15 cellular contexts compared by ENCODE assay signal in genomic region chr5:141834331-141834730, GRCh38. TPM values are rescaled to one million over a fixed set of nuclear protein-coding genes. Genes with fewer than 3 reads are reported as not detected.
DNase-seq lines count a peak whose midpoint lies in the region; ATAC-seq, FAIRE-seq and TF ChIP-seq lines count a peak whose summit lies in the region.
"Had no signal": no experiment of that assay in that cellular context is flagged by ENCODE, and none has a peak within 500 bp of the region (broad histone marks: within the 10 kb centered on the region; RNA-seq: fewer than 3 reads in every experiment).

No MANE protein-coding gene starts in this region.

- no peak overlapping the region for H3K9ac ChIP-seq in H1 (replicated peaks in 1 of 4; ENCODE audit: extremely low read depth in 1 of 4, low read depth in 3 of 4, low read length in 3 of 4)

- DNase-seq in heart right ventricle, result no peak
- no peak for DNase-seq in cardiac septum (ENCODE audit: low spot score)
- DNase-seq in H1 (ENCODE audit: low read depth in 1 of 2, low spot score in 2 of 2), result no peak
- DNase-seq in osteoblast (ENCODE audit: insufficient read length, low spot score, missing footprints), result peak; percentile 41
- no peak for DNase-seq in suprapubic skin (ENCODE audit: low spot score in 2 of 2)
- no peak for DNase-seq in substantia nigra (lab: John Stamatoyannopoulos, UW)
- DNase-seq: NCI-H1417, NCI-H187 treated with DMSO at 0.1 percent for 48 hours, NCI-H2171 treated with DMSO at 0.1 percent for 48 hours, NCI-H774, PC-3 had no signal

- H4K5ac ChIP-seq in H1 (ENCODE audit: insufficient read length, low read depth, low read length), result no peak overlapping the region

- H3K9me3 ChIP-seq in heart right ventricle, result no peaks in the 10 kb centered on the region
- no peaks in the 10 kb centered on the region for H3K9me3 ChIP-seq in HEK293 (ENCODE audit: control insufficient read depth, insufficient read depth, low read depth, low read length)
- H3K9me3 ChIP-seq in H1 (ENCODE audit: insufficient read depth in 2 of 2, low read depth in 1 of 2, low read length in 1 of 2), result no peaks in the 10 kb centered on the region
- H3K9me3 ChIP-seq in osteoblast (ENCODE audit: low read depth, low read length), result peaks cover 4% of the 10 kb centered on the region
- no peaks in the 10 kb centered on the region for H3K9me3 ChIP-seq in suprapubic skin

- H4K8ac ChIP-seq in H1 (ENCODE audit: extremely low read depth, insufficient read depth, low read length), result no peak overlapping the region

- H3K27ac ChIP-seq in heart right ventricle (peak overlapping the region in 9 of 10 donors; percentile 71 to 91 (median 84)), HEK293 (ENCODE audit: extremely low read depth, low read depth, low read length) (no peak overlapping the region), H1 (ENCODE audit: low read depth, low read length) (no peak overlapping the region), osteoblast (ENCODE audit: low read depth, low read length) (no peak overlapping the region), suprapubic skin (no peak overlapping the region), substantia nigra (ENCODE audit: low read depth, low read length, poor library complexity, severe bottlenecking) (no peak overlapping the region)

- no peaks in the 10 kb centered on the region for H3K23me2 ChIP-seq in H1 (ENCODE audit: low read depth, low read length)

- peak overlapping the region; percentile 12 for H4K91ac ChIP-seq in H1 (replicated peaks; ENCODE audit: insufficient read length, low read length)

- no peaks in the 10 kb centered on the region for H3K79me2 ChIP-seq in H1 (ENCODE audit: control insufficient read depth in 1 of 2, insufficient read depth in 2 of 2, low read length in 2 of 2)
- H3K79me2 ChIP-seq in osteoblast (ENCODE audit: insufficient read depth, low read length), result no peaks in the 10 kb centered on the region

- no peaks in the 10 kb centered on the region for H3K79me1 ChIP-seq in H1 (ENCODE audit: low read depth, low read length)

- H3K4ac ChIP-seq in H1 (replicated peaks; ENCODE audit: insufficient read length, low read depth, low read length), result peak overlapping the region; percentile 37

- H3K23ac ChIP-seq in H1 (ENCODE audit: insufficient read length), result no peak overlapping the region

- H3K4me1 ChIP-seq in heart right ventricle (peaks cover 9 to 69% (median 52%) of the 10 kb centered on the region in 9 donors), HEK293 (ENCODE audit: control insufficient read depth, insufficient read depth, low read length) (no peaks in the 10 kb centered on the region), H1 (replicated peaks in 1 of 4; ENCODE audit: control insufficient read depth in 3 of 4, insufficient read depth in 4 of 4, low read length in 3 of 4) (peaks cover 21 to 32% (median 28%) of the 10 kb centered on the region in 4 experiments), osteoblast (ENCODE audit: insufficient read depth, low read length) (peaks cover 19% of the 10 kb centered on the region), suprapubic skin (peaks cover 19% of the 10 kb centered on the region)

- H3K36me3 ChIP-seq in heart right ventricle, result no peaks in the 10 kb centered on the region
- no peaks in the 10 kb centered on the region for H3K36me3 ChIP-seq in HEK293 (ENCODE audit: control insufficient read depth in 2 of 2, insufficient read depth in 1 of 2, low read length in 2 of 2)
- no peaks in the 10 kb centered on the region for H3K36me3 ChIP-seq in H1 (ENCODE audit: control insufficient read depth in 2 of 4, insufficient read depth in 4 of 4, low read length in 3 of 4)
- H3K36me3 ChIP-seq in osteoblast (ENCODE audit: insufficient read depth, low read length), result no peaks in the 10 kb centered on the region
- H3K36me3 ChIP-seq in suprapubic skin, result no peaks in the 10 kb centered on the region

- H3K27me3 ChIP-seq in heart right ventricle (peaks cover 0 to 19% (median 0%) of the 10 kb centered on the region in 7 donors), H1 (replicated peaks in 1 of 4; ENCODE audit: control insufficient read depth in 3 of 4, extremely low read depth in 1 of 4, insufficient read depth in 3 of 4, low read length in 3 of 4) (no peaks in the 10 kb centered on the region), osteoblast (ENCODE audit: insufficient read depth, low read length) (no peaks in the 10 kb centered on the region), suprapubic skin (peaks cover 8% of the 10 kb centered on the region)

- H3K4me2 ChIP-seq in H1 (ENCODE audit: insufficient read depth in 1 of 2, low read depth in 2 of 2, low read length in 2 of 2), result no peak overlapping the region
- no peak overlapping the region for H3K4me2 ChIP-seq in osteoblast (ENCODE audit: insufficient read depth, low read length)

- no peak for FAIRE-seq in H1 (lab: Jason Lieb, UNC)
- FAIRE-seq: H54 had no signal

- no peak overlapping the region for H3K4me3 ChIP-seq in heart right ventricle
- no peak overlapping the region for H3K4me3 ChIP-seq in HEK293 (ENCODE audit: low read depth, low read length)
- H3K4me3 ChIP-seq in H1 (ENCODE audit: extremely low read depth in 1 of 4, insufficient read depth in 2 of 4, low read depth in 3 of 4, low read length in 4 of 4), result no peak overlapping the region
- no peak overlapping the region for H3K4me3 ChIP-seq in osteoblast (ENCODE audit: insufficient read depth, low read length)
- no peak overlapping the region for H3K4me3 ChIP-seq in suprapubic skin

- ATAC-seq in heart right ventricle (no peak), HG03432 (IDR thresholded peaks at IDR 0.05; ENCODE audit: unreplicated experiment) (no peak)
- ATAC-seq: PC-3 had no signal

- H3K56ac ChIP-seq in H1 (replicated peaks; ENCODE audit: insufficient read length, low read depth, low read length), result no peak overlapping the region

- intact Hi-C loops in heart right ventricle (cut with DNase I), result no loop called here
- intact Hi-C loops in cardiac septum (cut with DNase I), result no loop called here

- no peak overlapping the region for H2BK120ac ChIP-seq in H1 (replicated peaks; ENCODE audit: low read depth, low read length)

- TF ChIP-seq POLR2A in H1 (IDR thresholded peaks at IDR 0.05; ENCODE audit: control extremely low read depth in 1 of 2, low read depth in 2 of 2, low read length in 2 of 2), result no peak
- no peak for TF ChIP-seq POLR2A in suprapubic skin (IDR thresholded peaks at IDR 0.05)

- H3K14ac ChIP-seq in H1 (ENCODE audit: insufficient read length), result no peak overlapping the region

- H2AFZ ChIP-seq in H1 (ENCODE audit: low read length) (no peak overlapping the region), osteoblast (ENCODE audit: low read length) (no peak overlapping the region)

- no peak for TF ChIP-seq CTCF in heart right ventricle (IDR thresholded peaks at IDR 0.05)
- no peak for TF ChIP-seq CTCF in HEK293 (tag by site-specific recombination; IDR thresholded peaks at IDR 0.05)
- no peak for TF ChIP-seq CTCF in H1 (IDR thresholded peaks at IDR 0.05; ENCODE audit: control extremely low read depth in 1 of 3, insufficient read depth in 1 of 3, low read depth in 1 of 3, low read length in 3 of 3)
- no peak for TF ChIP-seq CTCF in osteoblast (IDR thresholded peaks at IDR 0.05; ENCODE audit: extremely low read depth, low read depth, low read length)
- TF ChIP-seq CTCF in suprapubic skin (IDR thresholded peaks at IDR 0.05), result no peak

- TF ChIP-seq EP300 in H1 (IDR thresholded peaks at IDR 0.05; ENCODE audit: borderline replicate concordance in 1 of 2, low read depth in 2 of 2, low read length in 2 of 2) (no peak), suprapubic skin (IDR thresholded peaks at IDR 0.05) (no peak)

- CTCF ChIA-PET in HEK293 (lab: Yijun Ruan, JAX), result interaction anchor here (0.7 to 1.3 kb wide), 2 partner anchors 23 to 45 kb away, joined by 4 to 7 read pairs; no protein-coding TSS in a partner anchor
- CTCF ChIA-PET in H1 (lab: Charles Lee; ENCODE audit: partially characterized antibody), result interaction anchor here (0.7 to 17.3 kb wide), 10 partner anchors 11 to 142 kb away, joined by 3 to 273 read pairs (median 4); partner anchors contain the start of gene PCDH1

- peak overlapping the region; percentile 70; the same call in 1 of the 2 replicates for H2BK12ac ChIP-seq in H1 (ENCODE audit: low read depth, low read length)

- no peak for TF ChIP-seq RAD21 in H1 (IDR thresholded peaks at IDR 0.05 in 1 of 2, conservative IDR thresholded peaks at IDR 0.05 in 1 of 2; ENCODE audit: low read depth in 2 of 2, low read length in 2 of 2)

- H3K18ac ChIP-seq in H1 (ENCODE audit: extremely low read depth, low read length), result no peak overlapping the region; the same call in 1 of the 2 replicates

- H4K20me1 ChIP-seq in H1 (replicated peaks in 1 of 2; ENCODE audit: control insufficient read depth in 1 of 2, insufficient read depth in 2 of 2, low read length in 2 of 2), result no peaks in the 10 kb centered on the region
- H4K20me1 ChIP-seq in osteoblast (ENCODE audit: insufficient read depth, low read length), result no peaks in the 10 kb centered on the region

- POLR2A ChIA-PET in HEK293 (lab: Yijun Ruan, JAX) (interaction anchor here (0.6 to 0.8 kb wide), 2 partner anchors 11 to 15 kb away, joined by 3 to 5 read pairs; no protein-coding TSS in a partner anchor), H1 (lab: Charles Lee; ENCODE audit: partially characterized antibody) (interaction anchor here (0.9 to 7.9 kb wide), 3 partner anchors 11 to 38 kb away, joined by 3 to 121 read pairs (median 20); no protein-coding TSS in a partner anchor)

- H2BK15ac ChIP-seq in H1 (ENCODE audit: low read length), result peak overlapping the region; percentile 8; the same call in 1 of the 2 replicates

- 0 to 44% methylated on average over 2 of the region's 2 CpGs for WGBS in heart right ventricle, 2 donors
- 39% methylated on average over 2 of the region's 2 CpGs; no CpG with 5 or more reads in 1 of the 2 experiments for WGBS in H1 (ENCODE audit: extremely low coverage in 1 of 2, insufficient coverage in 1 of 2, insufficient read length in 1 of 2, insufficient replicate concordance in 2 of 2, low coverage in 1 of 2, low lambda C conversion rate in 2 of 2, missing lambda C conversion rate in 1 of 2), 2 experiments
- 74% methylated on average over 2 of the region's 2 CpGs for WGBS in suprapubic skin

- peak overlapping the region; percentile 61; the same call in 1 of the 2 replicates for H2BK5ac ChIP-seq in H1 (ENCODE audit: low read depth, low read length)

- peak overlapping the region; percentile 3; the same call in 1 of the 2 replicates for H2AK5ac ChIP-seq in H1 (ENCODE audit: low read depth, low read length)

- peak overlapping the region; percentile 62; the same call in 1 of the 2 replicates for H2BK20ac ChIP-seq in H1 (ENCODE audit: low read length)

RNA-seq across cellular contexts. Expression of gene PCDH1, which starts 43.9 kb away (rescaled TPM):
- total RNA-seq in heart right ventricle (10 to 100 TPM in 9 of 10 donors, 1 to 10 TPM in 1; 8.4 to 45.8 (median 17.9) TPM), cardiac septum (16.9 TPM), osteoblast (0.29 and 1.4 TPM in 2 replicates), suprapubic skin (100 to 1,000 TPM in 1 of 4 donors, 10 to 100 TPM in 3; 76.2 to 122 (median 89.5) TPM)
- polyA plus RNA-seq in heart right ventricle (10 to 100 TPM; 16.2 to 21.6 TPM), H1 (2011; rRNA removed) (102 and 120 TPM in 2 replicates)
- 101 and 106 TPM in 2 replicates for total RNA-seq in H1 (2021; fragmentation: NEBNext Ultra II Directional; extraction: Animal tissue kit (Norgen Biotek cat#: 25700))
- polyA plus RNA-seq in H1 (2011; cell fraction: cytosol; rRNA removed), result 88.6 TPM
- 154 TPM for polyA plus RNA-seq in H1 (2011; cell fraction: nucleus; rRNA removed)
- 74.4 to 110 TPM (median 100 TPM) in 4 replicates for polyA plus RNA-seq in H1 (2012, experiment 1 of 2)
- 97.8 TPM for polyA plus RNA-seq in H1 (2012, experiment 2 of 2)
- polyA plus RNA-seq in H1 (2013, experiment 1 of 2), result 130 TPM
- polyA plus RNA-seq in H1 (2013, experiment 2 of 2), result 120 TPM
- 292 and 318 TPM in 2 replicates for polyA minus RNA-seq in H1 (2011; rRNA and poly(A)+ RNA removed)
- 143 TPM for polyA minus RNA-seq in H1 (2011; cell fraction: cytosol; rRNA and poly(A)+ RNA removed)
- polyA minus RNA-seq in H1 (2011; cell fraction: nucleus; rRNA and poly(A)+ RNA removed), result 96.9 TPM
- polyA plus RNA-seq: CD14-positive monocyte had no signal

Comparison
In these comparisons a context has a peak if more than half of its experiments do, and no peak if none do; other contexts are left out.
1. H3K27ac ChIP-seq: peak in heart right ventricle (9 of 10); none in HEK293 (single experiment), H1 (single experiment), osteoblast (single experiment), suprapubic skin (single experiment) and substantia nigra (single experiment).